ENCODE assay signal across 18 cellular contexts in the genomic region with DNA sequence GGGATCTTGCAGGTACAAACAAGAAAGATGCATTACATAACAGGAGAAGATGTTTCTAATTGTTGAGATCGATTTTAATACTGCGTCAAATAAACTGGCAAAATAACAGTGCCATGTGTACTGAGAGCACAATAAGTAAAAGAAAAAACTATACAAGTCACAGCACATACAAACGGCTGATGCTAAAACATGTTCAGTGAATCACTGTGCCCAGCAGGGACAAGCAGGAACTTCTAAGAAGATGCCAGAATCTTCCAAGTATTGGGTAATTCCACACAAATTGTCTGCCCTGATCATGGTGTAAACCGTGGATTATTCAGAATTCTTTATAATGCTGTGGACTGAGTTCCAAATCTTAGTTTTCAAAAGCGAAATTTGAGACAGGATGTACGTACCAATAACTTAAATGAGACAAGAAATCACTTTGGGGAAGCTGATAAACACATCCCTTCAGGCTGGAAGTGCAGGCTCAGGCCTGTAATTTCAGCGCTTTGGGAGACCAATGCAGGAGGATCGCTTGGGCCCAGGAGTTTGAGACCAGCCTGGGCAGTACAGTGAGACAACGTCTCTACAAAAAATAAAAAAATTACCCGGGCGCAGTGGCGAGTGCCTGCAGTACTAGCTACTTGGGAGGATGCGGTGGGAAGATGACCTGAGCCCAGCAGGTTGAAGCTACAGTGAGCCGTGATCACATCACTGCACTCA. TPM values are rescaled to one million over a fixed set of nuclear protein-coding genes. Genes with fewer than 3 reads are reported as not detected.
DNase-seq lines count a peak whose midpoint lies in the region; ATAC-seq, FAIRE-seq and TF ChIP-seq lines count a peak whose summit lies in the region.
"Had no signal": no experiment of that assay in that cellular context is flagged by ENCODE, and none has a peak within 500 bp of the region (broad histone marks: within the 10 kb centered on the region; RNA-seq: fewer than 3 reads in every experiment).

No MANE protein-coding gene starts in this region.

- POLR2A ChIA-PET in HepG2 (lab: Yijun Ruan, JAX): no interaction called here

- H3K4me3 ChIP-seq in thymus (ENCODE audit: low read length): no peak overlapping the region
- H3K4me3 ChIP-seq in HepG2 (replicated peaks in 1 of 3; ENCODE audit: insufficient read depth in 1 of 3, low read depth in 2 of 3, low read length in 3 of 3): no peak overlapping the region
- H3K4me3 ChIP-seq: A549, dorsolateral prefrontal cortex, tibial artery had no signal

- no peak for TF ChIP-seq POLR2A in HepG2 (IDR thresholded peaks at IDR 0.05; ENCODE audit: insufficient read depth in 1 of 2, low read depth in 2 of 2, low read length in 2 of 2)

- no peak for TF ChIP-seq RAD21 in HepG2 (CRISPR knock-in tag; IDR thresholded peaks at IDR 0.05)

- peak overlapping the region; percentile 72 for H3K4me3 Mint-ChIP-seq in activated CD4-positive, alpha-beta T cell treated with anti-CD3 and anti-CD28 coated beads, Interleukin-2, amount 10 ng/mL, durations not matched to agents 24 days and 14 days
- peak overlapping the region; percentile 65 for H3K4me3 Mint-ChIP-seq in activated T-helper 1 cell treated with anti-CD3 and anti-CD28 coated beads, Interleukin-12 subunit alpha, Interleukin-12 subunit beta, Interleukin-2, Interleukin-4 antibody, amounts not matched to agents 30 ng/mL and 10 ng/mL and 1 ng/mL, durations not matched to agents 14 hours and 24 hours and 36 hours
- H3K4me3 Mint-ChIP-seq: naive B cell had no signal

- TF ChIP-seq CTCF in HepG2 (CRISPR knock-in tag; IDR thresholded peaks at IDR 0.05): no peak

- DNase-seq in activated CD4-positive, alpha-beta T cell treated with anti-CD3 and anti-CD28 coated beads, Interleukin-2, amount 10 ng/mL, durations not matched to agents 24 days and 14 days: peak; percentile 68
- no peak for DNase-seq in activated CD4-positive, alpha-beta T cell treated with anti-CD3 and anti-CD28 coated beads for 4 hours
- no peak for DNase-seq in activated T-helper 1 cell treated with anti-CD3 and anti-CD28 coated beads, Interleukin-12 subunit alpha, Interleukin-12 subunit beta, Interleukin-2, Interleukin-4 antibody, amounts not matched to agents 30 ng/mL and 10 ng/mL and 1 ng/mL, durations not matched to agents 14 hours and 24 hours and 36 hours (ENCODE audit: low spot score)
- DNase-seq in epithelial cell of prostate (ENCODE audit: low read depth, low spot score): peak; percentile 68
- no peak for DNase-seq in activated gamma-delta T cell treated with Interleukin-2 at 50 U/mL for 16 hours
- no peak for DNase-seq in NCI-H524 treated with DMSO at 0.1 percent for 48 hours (lab: John Stamatoyannopoulos, UW)
- no peak for DNase-seq in HepG2 (ENCODE audit: low spot score)
- DNase-seq: Calu3, dorsolateral prefrontal cortex, naive B cell, right cardiac atrium, SHP77 treated with DMSO at 0.1 percent for 48 hours, tibial artery had no signal

- FAIRE-seq in HepG2 (lab: Jason Lieb, UNC): no peak
- FAIRE-seq: A549 had no signal

- H3K27me3 ChIP-seq in thymus (ENCODE audit: control insufficient read depth, insufficient read depth) (no peaks in the 10 kb centered on the region), HepG2 (ENCODE audit: control insufficient read depth in 1 of 2, insufficient read depth in 2 of 2, low read length in 2 of 2) (no peaks in the 10 kb centered on the region)
- H3K27me3 ChIP-seq: dorsolateral prefrontal cortex, tibial artery had no signal

- no peak overlapping the region for H2AFZ ChIP-seq in HepG2 (ENCODE audit: low read length)

- ATAC-seq in HepG2: no peak
- ATAC-seq: A549, right cardiac atrium had no signal

- CTCF ChIA-PET in HepG2 (lab: Yijun Ruan, JAX; ENCODE audit: low intra/inter-chr PET ratio, low total read pairs): no interaction called here

- intact Hi-C loops in activated CD4-positive, alpha-beta T cell treated with anti-CD3 and anti-CD28 coated beads, Interleukin-2, amount 10 ng/mL, durations not matched to agents 24 days and 14 days (cut with micrococcal nuclease): loop anchor here (10.0 kb wide), 1 partner anchor 434 kb away; the partner anchor contains the start of gene ATP1A1
- intact Hi-C loops in activated T-helper 1 cell treated with anti-CD3 and anti-CD28 coated beads, Interleukin-12 subunit alpha, Interleukin-12 subunit beta, Interleukin-2, Interleukin-4 antibody, amounts not matched to agents 30 ng/mL and 10 ng/mL and 1 ng/mL, durations not matched to agents 14 hours and 24 hours and 36 hours (cut with micrococcal nuclease): loop anchor here (10.0 kb wide), 1 partner anchor 856 kb away; no protein-coding TSS in a partner anchor
- intact Hi-C loops in HepG2 (cut with micrococcal nuclease; ENCODE audit: unreplicated experiment): no loop called here

- H3K4me1 Mint-ChIP-seq in activated CD4-positive, alpha-beta T cell treated with anti-CD3 and anti-CD28 coated beads, Interleukin-2, amount 10 ng/mL, durations not matched to agents 24 days and 14 days: peaks cover 75% of the 10 kb centered on the region
- peaks cover 89% of the 10 kb centered on the region for H3K4me1 Mint-ChIP-seq in activated T-helper 1 cell treated with anti-CD3 and anti-CD28 coated beads, Interleukin-12 subunit alpha, Interleukin-12 subunit beta, Interleukin-2, Interleukin-4 antibody, amounts not matched to agents 30 ng/mL and 10 ng/mL and 1 ng/mL, durations not matched to agents 14 hours and 24 hours and 36 hours (ENCODE audit: low read depth)
- H3K4me1 Mint-ChIP-seq: naive B cell had no signal

- peak overlapping the region; percentile 89 for H3K27ac Mint-ChIP-seq in activated CD4-positive, alpha-beta T cell treated with anti-CD3 and anti-CD28 coated beads, Interleukin-2, amount 10 ng/mL, durations not matched to agents 24 days and 14 days
- H3K27ac Mint-ChIP-seq in activated T-helper 1 cell treated with anti-CD3 and anti-CD28 coated beads, Interleukin-12 subunit alpha, Interleukin-12 subunit beta, Interleukin-2, Interleukin-4 antibody, amounts not matched to agents 30 ng/mL and 10 ng/mL and 1 ng/mL, durations not matched to agents 14 hours and 24 hours and 36 hours: peak overlapping the region; percentile 94
- H3K27ac Mint-ChIP-seq: naive B cell had no signal

- H3K27me3 Mint-ChIP-seq in activated CD4-positive, alpha-beta T cell treated with anti-CD3 and anti-CD28 coated beads, Interleukin-2, amount 10 ng/mL, durations not matched to agents 24 days and 14 days: no peaks in the 10 kb centered on the region
- no peaks in the 10 kb centered on the region for H3K27me3 Mint-ChIP-seq in activated T-helper 1 cell treated with anti-CD3 and anti-CD28 coated beads, Interleukin-12 subunit alpha, Interleukin-12 subunit beta, Interleukin-2, Interleukin-4 antibody, amounts not matched to agents 30 ng/mL and 10 ng/mL and 1 ng/mL, durations not matched to agents 14 hours and 24 hours and 36 hours (ENCODE audit: insufficient read depth)
- H3K27me3 Mint-ChIP-seq: naive B cell had no signal

- in situ Hi-C loops in HepG2 (cut with HindIII; ENCODE audit: extremely low pct_ligation_motif_present, low pct_unique_long_range_greater_than_20kb): no loop called here

- no peaks in the 10 kb centered on the region for H3K79me2 ChIP-seq in HepG2 (ENCODE audit: insufficient read depth, low read length)

- H3K9me3 Mint-ChIP-seq in activated CD4-positive, alpha-beta T cell treated with anti-CD3 and anti-CD28 coated beads, Interleukin-2, amount 10 ng/mL, durations not matched to agents 24 days and 14 days: peaks cover 6% of the 10 kb centered on the region
- peaks cover 18% of the 10 kb centered on the region for H3K9me3 Mint-ChIP-seq in activated T-helper 1 cell treated with anti-CD3 and anti-CD28 coated beads, Interleukin-12 subunit alpha, Interleukin-12 subunit beta, Interleukin-2, Interleukin-4 antibody, amounts not matched to agents 30 ng/mL and 10 ng/mL and 1 ng/mL, durations not matched to agents 14 hours and 24 hours and 36 hours

- no peak overlapping the region for H3K9ac ChIP-seq in HepG2 (ENCODE audit: insufficient read depth, low read depth, low read length)

- H3K36me3 Mint-ChIP-seq in activated CD4-positive, alpha-beta T cell treated with anti-CD3 and anti-CD28 coated beads, Interleukin-2, amount 10 ng/mL, durations not matched to agents 24 days and 14 days (ENCODE audit: low read depth): peaks cover 28% of the 10 kb centered on the region
- peaks cover 25% of the 10 kb centered on the region for H3K36me3 Mint-ChIP-seq in activated T-helper 1 cell treated with anti-CD3 and anti-CD28 coated beads, Interleukin-12 subunit alpha, Interleukin-12 subunit beta, Interleukin-2, Interleukin-4 antibody, amounts not matched to agents 30 ng/mL and 10 ng/mL and 1 ng/mL, durations not matched to agents 14 hours and 24 hours and 36 hours (ENCODE audit: low read depth)

- H3K36me3 ChIP-seq in thymus (ENCODE audit: control insufficient read depth, insufficient read depth) (peaks cover 4% of the 10 kb centered on the region), HepG2 (replicated peaks in 1 of 2; ENCODE audit: control insufficient read depth in 1 of 2, insufficient read depth in 2 of 2, low read length in 2 of 2) (no peaks in the 10 kb centered on the region)
- H3K36me3 ChIP-seq: tibial artery had no signal

- H3K9me3 ChIP-seq in thymus (ENCODE audit: control insufficient read depth) (no peaks in the 10 kb centered on the region), HepG2 (ENCODE audit: low read length) (no peaks in the 10 kb centered on the region)
- H3K9me3 ChIP-seq: tibial artery had no signal

- WGBS in thymus: 95% methylated on average over 14 of the region's 14 CpGs
- 28% methylated on average over 14 of the region's 14 CpGs for whole genome bisulfite sequencing in HepG2 (ENCODE audit: low lambda C conversion rate)

- BruUV-seq in HepG2 (replicated peaks; lab: Mats Ljungman, UMichigan): no TSS peak

- TF ChIP-seq EP300 in HepG2 (IDR thresholded peaks at IDR 0.05; ENCODE audit: low read depth in 2 of 2, low read length in 2 of 2) (no peak), HepG2 (CRISPR knock-in tag; IDR thresholded peaks at IDR 0.05; ENCODE audit: borderline replicate concordance) (no peak)

- peaks cover 14% of the 10 kb centered on the region for H3K4me1 ChIP-seq in thymus (ENCODE audit: control insufficient read depth, insufficient read depth, low read length)
- H3K4me1 ChIP-seq in HepG2 (ENCODE audit: insufficient read depth, low read length): no peaks in the 10 kb centered on the region
- H3K4me1 ChIP-seq: A549, tibial artery had no signal

- H3K4me2 ChIP-seq in HepG2 (ENCODE audit: low read depth, low read length): no peak overlapping the region
- H3K4me2 ChIP-seq: A549 had no signal

- H4K20me1 ChIP-seq in HepG2 (ENCODE audit: insufficient read depth, low read length): no peaks in the 10 kb centered on the region

- H3K27ac ChIP-seq in epithelial cell of prostate (peak overlapping the region; percentile 68), thymus (ENCODE audit: low read depth) (peak overlapping the region; percentile 68), HepG2 (ENCODE audit: extremely low read length, insufficient read depth, low read length) (no peak overlapping the region)
- H3K27ac ChIP-seq: A549, dorsolateral prefrontal cortex, tibial artery had no signal

RNA-seq across cellular contexts. Expression of gene CD2, which starts 54.4 kb away (rescaled TPM):
- 500 and 501 TPM in 2 replicates for total RNA-seq in activated CD4-positive, alpha-beta T cell treated with anti-CD3 and anti-CD28 coated beads, Interleukin-2, amount 10 ng/mL, durations not matched to agents 24 days and 14 days
- 651 and 685 TPM in 2 replicates for total RNA-seq in activated T-helper 1 cell treated with anti-CD3 and anti-CD28 coated beads, Interleukin-12 subunit alpha, Interleukin-12 subunit beta, Interleukin-2, Interleukin-4 antibody, amounts not matched to agents 30 ng/mL and 10 ng/mL and 1 ng/mL, durations not matched to agents 14 hours and 24 hours and 36 hours
- polyA plus RNA-seq in thymus: 244 TPM
- not detected in 2 replicates for total RNA-seq in HepG2 (2016; rRNA removed; fragmentation: Illumina TruSeq; extraction: Trizol)
- not detected in 2 replicates for total RNA-seq in HepG2 (2016; cell fraction: cytosol; rRNA removed; fragmentation: Illumina TruSeq; extraction: Trizol; ENCODE audit: low read depth)
- not detected in 2 replicates for total RNA-seq in HepG2 (2016; cell fraction: insoluble cytoplasmic fraction; rRNA removed; fragmentation: Illumina TruSeq; extraction: Trizol)
- not detected in 2 replicates for total RNA-seq in HepG2 (2016; cell fraction: membrane; rRNA removed; fragmentation: Illumina TruSeq; extraction: Trizol)
- total RNA-seq in HepG2 (2016; cell fraction: nucleus; rRNA removed; fragmentation: Illumina TruSeq; extraction: Trizol): not detected in 2 replicates
- not detected in 2 replicates for polyA plus RNA-seq in HepG2 (2011; rRNA removed)
- not detected in 2 replicates for polyA plus RNA-seq in HepG2 (2011; cell fraction: cytosol; rRNA removed)
- not detected in 2 replicates for polyA plus RNA-seq in HepG2 (2011; cell fraction: nucleus; rRNA removed)
- polyA plus RNA-seq in HepG2 (2012): not detected in 2 replicates
- not detected in 2 replicates for polyA plus RNA-seq in HepG2 (2016; cell fraction: cytosol; fragmentation: Illumina TruSeq; extraction: Trizol; ENCODE audit: low read depth)
- not detected in 2 replicates for polyA plus RNA-seq in HepG2 (2016; cell fraction: insoluble cytoplasmic fraction; fragmentation: Illumina TruSeq; extraction: Trizol; ENCODE audit: low read depth)
- not detected in 2 replicates for polyA plus RNA-seq in HepG2 (2016; cell fraction: membrane; fragmentation: Illumina TruSeq; extraction: Trizol; ENCODE audit: low read depth)
- polyA plus RNA-seq in HepG2 (2016; cell fraction: nucleus; fragmentation: Illumina TruSeq; extraction: Trizol; ENCODE audit: insufficient read depth, low read depth): not detected in 2 replicates
- polyA minus RNA-seq in HepG2 (2011; rRNA and poly(A)+ RNA removed; ENCODE audit: low replicate concordance): not detected in 2 replicates
- not detected in 2 replicates for polyA minus RNA-seq in HepG2 (2011; cell fraction: cytosol; rRNA and poly(A)+ RNA removed)
- not detected in 2 replicates for polyA minus RNA-seq in HepG2 (2011; cell fraction: nucleus; rRNA and poly(A)+ RNA removed)
- total RNA-seq: Calu3, glomerular endothelial cell, HT-29, NCI-H460 had no signal
- polyA plus RNA-seq: A549 had no signal

Comparison
In these comparisons a context has a peak if more than half of its experiments do, and no peak if none do; other contexts are left out.
1. DNase-seq: peak in activated CD4-positive, alpha-beta T cell treated with anti-CD3 and anti-CD28 coated beads, Interleukin-2, amount 10 ng/mL, durations not matched to agents 24 days and 14 days (single experiment) and epithelial cell of prostate (single experiment); none in activated CD4-positive, alpha-beta T cell treated with anti-CD3 and anti-CD28 coated beads for 4 hours (0 of 2), activated T-helper 1 cell treated with anti-CD3 and anti-CD28 coated beads, Interleukin-12 subunit alpha, Interleukin-12 subunit beta, Interleukin-2, Interleukin-4 antibody, amounts not matched to agents 30 ng/mL and 10 ng/mL and 1 ng/mL, durations not matched to agents 14 hours and 24 hours and 36 hours (single experiment), activated gamma-delta T cell treated with Interleukin-2 at 50 U/mL for 16 hours (single experiment), NCI-H524 treated with DMSO at 0.1 percent for 48 hours (single experiment) and HepG2 (single experiment).
2. RNA of gene CD2, which starts 54.4 kb away (total RNA-seq): 651 to 685 TPM in activated T-helper 1 cell treated with anti-CD3 and anti-CD28 coated beads, Interleukin-12 subunit alpha, Interleukin-12 subunit beta, Interleukin-2, Interleukin-4 antibody, amounts not matched to agents 30 ng/mL and 10 ng/mL and 1 ng/mL, durations not matched to agents 14 hours and 24 hours and 36 hours and 500 to 501 TPM in activated CD4-positive, alpha-beta T cell treated with anti-CD3 and anti-CD28 coated beads, Interleukin-2, amount 10 ng/mL, durations not matched to agents 24 days and 14 days; not detected in HepG2; every median in the first group is over 100 times any median in the second.